1 cellular context compared by ENCODE assay signal in genomic region chr22:19661156-19661555, GRCh38.
TF ChIP-seq lines count a peak whose summit lies in the region.

No MANE protein-coding gene starts in this region.

TF ChIP-seq in K562, 482 proteins besides CTCF, POLR2A, EP300 and RAD21 (continued from another document):
- TF ChIP-seq PATZ1 (CRISPR knock-in tag; IDR thresholded peaks at IDR 0.05; ENCODE audit: borderline replicate concordance) (no peak), ZZZ3 (IDR thresholded peaks at IDR 0.05) (no peak), PRMT5 (CRISPR knock-in tag; IDR thresholded peaks at IDR 0.05) (no peak), FOSL1 (tag; conservative IDR thresholded peaks at IDR 0.05) (no peak), NFXL1 (CRISPR knock-in tag; IDR thresholded peaks at IDR 0.05) (no peak), ZNF76 (CRISPR knock-in tag; IDR thresholded peaks at IDR 0.05; ENCODE audit: borderline replicate concordance) (no peak), EP400 (IDR thresholded peaks at IDR 0.05) (no peak)
TF ChIP-seq in K562: peak in this region for 17.
